Comparison of ENCODE assay signal across 8 cellular contexts in the genomic region with DNA sequence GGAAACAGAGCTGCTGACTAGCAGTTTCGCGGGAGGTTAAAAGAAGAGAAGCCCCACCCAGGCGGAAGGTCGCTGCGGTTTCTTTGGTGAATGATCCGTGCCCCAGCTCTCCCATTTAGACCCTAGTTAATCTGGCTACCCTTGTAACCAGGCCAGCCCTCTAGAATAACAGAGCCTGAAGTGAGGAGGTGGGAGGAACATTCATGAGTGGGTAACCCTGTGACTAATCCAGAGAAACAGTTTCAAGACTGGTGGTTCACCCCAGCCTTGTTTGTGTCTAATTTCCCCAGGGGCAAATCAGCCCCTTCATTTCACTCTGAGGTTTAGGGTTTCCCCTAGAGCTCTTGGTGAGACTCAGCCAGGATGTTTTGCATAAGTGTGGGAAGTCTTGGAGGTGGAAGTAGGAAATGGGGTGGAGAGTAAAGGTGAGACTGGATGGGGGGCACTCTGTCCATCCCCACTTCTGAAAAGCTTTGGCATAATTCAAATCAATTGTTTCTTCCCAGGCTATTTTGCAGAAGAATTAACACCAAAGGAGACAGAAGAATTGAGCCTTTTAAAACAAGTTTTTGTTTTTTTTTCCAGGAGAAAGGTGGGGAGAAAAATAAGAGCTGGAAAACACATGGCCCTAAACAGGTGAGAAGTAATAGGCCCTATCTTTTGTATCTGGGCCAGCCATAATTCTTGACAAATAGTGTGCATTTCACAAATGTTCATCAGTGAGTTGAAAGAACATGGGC.
DNase-seq lines count a peak whose midpoint lies in the region; ATAC-seq and TF ChIP-seq lines count a peak whose summit lies in the region.

No MANE protein-coding gene starts in this region.

- peak; percentile 98 for DNase-seq in RPMI7951 (ENCODE audit: low read depth)
- peak; percentile 86 for DNase-seq in activated naive CD4-positive, alpha-beta T cell treated with Interleukin-2 at 50 U/mL for 16 hours
- peak; percentile 32 to 59 for DNase-seq in stimulated activated CD4-positive, alpha-beta T cell treated with anti-CD3 and anti-CD28 coated beads, Interleukin-1b, Interleukin-23, amount 100 ng/mL, for 1 hour (ENCODE audit: low read depth in 2 of 2)
- DNase-seq in NCI-H1417 treated with DMSO at 0.1 percent for 48 hours (lab: John Stamatoyannopoulos, UW) = no peak
- no peak for DNase-seq in erythroblast (lab: John Stamatoyannopoulos, UW)
- DNase-seq in NCI-H1048 (lab: John Stamatoyannopoulos, UW) = no peak

- TF ChIP-seq POLR2A in erythroblast (IDR thresholded peaks at IDR 0.05; ENCODE audit: low read length) = no peak

- peak; percentile 85 for ATAC-seq in GM18873 (IDR thresholded peaks at IDR 0.05; ENCODE audit: low FRiP score, unreplicated experiment)
- ATAC-seq in HG02943 (IDR thresholded peaks at IDR 0.05; ENCODE audit: low read depth, unreplicated experiment) = peak; percentile 83

Comparison
In these comparisons a context has a peak if more than half of its experiments do, and no peak if none do; other contexts are left out.
1. DNase-seq: peak in RPMI7951 (single experiment), activated naive CD4-positive, alpha-beta T cell treated with Interleukin-2 at 50 U/mL for 16 hours (single experiment) and stimulated activated CD4-positive, alpha-beta T cell treated with anti-CD3 and anti-CD28 coated beads, Interleukin-1b, Interleukin-23, amount 100 ng/mL, for 1 hour (2 of 2); none in NCI-H1417 treated with DMSO at 0.1 percent for 48 hours (single experiment), erythroblast (0 of 2) and NCI-H1048 (single experiment).